In genomic region chr1:19310720-19311502, GRCh38 we compare ENCODE assay signal across 8 cellular contexts. TPM values are rescaled to one million over a fixed set of nuclear protein-coding genes. Genes with fewer than 3 reads are reported as not detected.
DNase-seq lines count a peak whose midpoint lies in the region; ATAC-seq and TF ChIP-seq lines count a peak whose summit lies in the region.

No MANE protein-coding gene starts in this region.

- H3K4me3 Mint-ChIP-seq in CD4-positive, alpha-beta T cell, result peak overlapping the region; percentile 95
- H3K4me3 Mint-ChIP-seq in activated naive CD8-positive, alpha-beta T cell treated with anti-CD3 and anti-CD28 coated beads, Interleukin-2, amount 50 U/mL, for 24 hours, result peak overlapping the region; percentile 83

- H3K27me3 Mint-ChIP-seq in CD4-positive, alpha-beta T cell, result no peaks in the 10 kb centered on the region
- no peaks in the 10 kb centered on the region for H3K27me3 Mint-ChIP-seq in activated naive CD8-positive, alpha-beta T cell treated with anti-CD3 and anti-CD28 coated beads, Interleukin-2, amount 50 U/mL, for 24 hours

- DNase-seq in CD4-positive, alpha-beta T cell, result no peak
- DNase-seq in activated naive CD8-positive, alpha-beta T cell treated with anti-CD3 and anti-CD28 coated beads, Interleukin-2, amount 50 U/mL, for 24 hours, result no peak
- DNase-seq in kidney epithelial cell (ENCODE audit: low read depth) (no peak), AG20443 (ENCODE audit: low spot score) (no peak)
- no peak for DNase-seq in stimulated activated CD4-positive, alpha-beta T cell treated with anti-CD3 and anti-CD28 coated beads, Interleukin-1b, Interleukin-23, amount 100 ng/mL, for 48 hours
- DNase-seq in NK-92 treated with Interleukin-12 subunit alpha and Interleukin-12 subunit beta, amount 100 ng/mL, for 24 hours (lab: John Stamatoyannopoulos, UW), result no peak

- H3K9me3 Mint-ChIP-seq in CD4-positive, alpha-beta T cell, result no peaks in the 10 kb centered on the region
- H3K9me3 Mint-ChIP-seq in activated naive CD8-positive, alpha-beta T cell treated with anti-CD3 and anti-CD28 coated beads, Interleukin-2, amount 50 U/mL, for 24 hours, result no peaks in the 10 kb centered on the region

- H3K4me3 ChIP-seq in HUES6 (ENCODE audit: low read depth, low read length) (peak overlapping the region; percentile 97), kidney epithelial cell (ENCODE audit: low read depth, low read length) (peak overlapping the region; percentile 57), subcutaneous abdominal adipose tissue (ENCODE audit: low read depth in 1 of 5, low read length in 5 of 5) (peak overlapping the region; percentile 73 to 86 (median 82))

- ATAC-seq in CD4-positive, alpha-beta T cell (ENCODE audit: poor library complexity), result no peak
- no peak for ATAC-seq in activated naive CD8-positive, alpha-beta T cell treated with anti-CD3 and anti-CD28 coated beads, Interleukin-2, amount 50 U/mL, for 24 hours

- H3K27ac Mint-ChIP-seq in CD4-positive, alpha-beta T cell, result peak overlapping the region; percentile 55
- peak overlapping the region; percentile 81 for H3K27ac Mint-ChIP-seq in activated naive CD8-positive, alpha-beta T cell treated with anti-CD3 and anti-CD28 coated beads, Interleukin-2, amount 50 U/mL, for 24 hours

- no peak overlapping the region for H3K27ac ChIP-seq in CD4-positive, alpha-beta T cell (ENCODE audit: low read depth, low read length)
- H3K27ac ChIP-seq in HUES6 (ENCODE audit: low read depth, low read length) (no peak overlapping the region), subcutaneous abdominal adipose tissue (ENCODE audit: low read depth, low read length) (no peak overlapping the region)

- H3K36me3 Mint-ChIP-seq in CD4-positive, alpha-beta T cell (ENCODE audit: low read depth), result peaks cover 31% of the 10 kb centered on the region
- peaks cover 8% of the 10 kb centered on the region for H3K36me3 Mint-ChIP-seq in activated naive CD8-positive, alpha-beta T cell treated with anti-CD3 and anti-CD28 coated beads, Interleukin-2, amount 50 U/mL, for 24 hours (ENCODE audit: low read depth)

- no peaks in the 10 kb centered on the region for H3K27me3 ChIP-seq in CD4-positive, alpha-beta T cell (ENCODE audit: control insufficient read depth, insufficient read depth, low read length)
- H3K27me3 ChIP-seq in HUES6 (ENCODE audit: control insufficient read depth, insufficient read depth, low read length) (no peaks in the 10 kb centered on the region), kidney epithelial cell (ENCODE audit: control insufficient read depth, insufficient read depth, low read length) (no peaks in the 10 kb centered on the region), subcutaneous abdominal adipose tissue (ENCODE audit: control insufficient read depth in 5 of 5, insufficient read depth in 4 of 5, low read length in 5 of 5) (no peaks in the 10 kb centered on the region)

- POLR2A ChIA-PET in CD4-positive, alpha-beta T cell (lab: Charles Lee), result no interaction called here

- intact Hi-C loops in CD4-positive, alpha-beta T cell (cut with DNase I, micrococcal nuclease), result loop anchor here in 1 of 2 experiments (2.0 to 5.0 kb wide), 2 partner anchors 56 to 176 kb away; partner anchors contain the start of gene CAPZB

- H3K4me1 ChIP-seq in HUES6 (ENCODE audit: control insufficient read depth, insufficient read depth, low read length), result peaks cover 17% of the 10 kb centered on the region
- peaks cover 13 to 60% (median 54%) of the 10 kb centered on the region in 5 donors for H3K4me1 ChIP-seq in subcutaneous abdominal adipose tissue (ENCODE audit: control insufficient read depth in 5 of 5, insufficient read depth in 5 of 5, low read length in 5 of 5)

- H3K9me3 ChIP-seq in CD4-positive, alpha-beta T cell (ENCODE audit: control insufficient read depth, low read length), result no peaks in the 10 kb centered on the region
- no peaks in the 10 kb centered on the region for H3K9me3 ChIP-seq in HUES6 (ENCODE audit: control insufficient read depth, insufficient read depth, low read depth, low read length)
- H3K9me3 ChIP-seq in subcutaneous abdominal adipose tissue (ENCODE audit: control insufficient read depth in 5 of 5, low read length in 5 of 5), result no peaks in the 10 kb centered on the region

- CTCF ChIA-PET in CD4-positive, alpha-beta T cell (lab: Charles Lee), result no interaction called here

- H3K9ac ChIP-seq in HUES6 (ENCODE audit: low read length) (peak overlapping the region; percentile 94), subcutaneous abdominal adipose tissue (ENCODE audit: low read length in 5 of 5) (peak overlapping the region in 4 of 5 donors; percentile 70 to 89 (median 81))

- H3K36me3 ChIP-seq in HUES6 (ENCODE audit: control insufficient read depth, insufficient read depth, low read length) (peaks cover 31% of the 10 kb centered on the region), kidney epithelial cell (ENCODE audit: control insufficient read depth, insufficient read depth, low read length) (peaks cover 3% of the 10 kb centered on the region), subcutaneous abdominal adipose tissue (ENCODE audit: control insufficient read depth in 5 of 5, insufficient read depth in 5 of 5, low read length in 5 of 5) (peaks cover 4 to 34% (median 26%) of the 10 kb centered on the region in 5 donors)

- H3K4me1 Mint-ChIP-seq in CD4-positive, alpha-beta T cell (ENCODE audit: low read depth), result peaks cover 35% of the 10 kb centered on the region
- H3K4me1 Mint-ChIP-seq in activated naive CD8-positive, alpha-beta T cell treated with anti-CD3 and anti-CD28 coated beads, Interleukin-2, amount 50 U/mL, for 24 hours, result peaks cover 38% of the 10 kb centered on the region

- no peak for TF ChIP-seq CTCF in CD4-positive, alpha-beta T cell (IDR thresholded peaks at IDR 0.05)
- no peak for TF ChIP-seq CTCF in kidney epithelial cell (IDR thresholded peaks at IDR 0.05; ENCODE audit: insufficient read depth, low read length, poor library complexity, severe bottlenecking)

RNA-seq across cellular contexts. Expression of gene AKR7A2, which starts 1.0 kb away (rescaled TPM):
- 10 to 100 TPM; 11.1 to 11.8 TPM for total RNA-seq in CD4-positive, alpha-beta T cell
- total RNA-seq in kidney epithelial cell, result 85.6 and 97.4 TPM in 2 replicates

RNA-seq across cellular contexts. Expression of gene SLC66A1, which starts 1.2 kb away (rescaled TPM):
- 1 to 10 TPM; 2.3 to 3.7 TPM for total RNA-seq in CD4-positive, alpha-beta T cell
- 48.8 and 50.6 TPM in 2 replicates for total RNA-seq in kidney epithelial cell

RNA-seq across cellular contexts. Expression of gene AKR7A3, which starts 22.3 kb away (rescaled TPM):
- total RNA-seq in CD4-positive, alpha-beta T cell, result 1 to 10 TPM in 1 of 2 experiments, under 1 TPM in 1; 0.84 to 1.4 TPM
- total RNA-seq in kidney epithelial cell, result 0.33 and 0.75 TPM in 2 replicates

RNA-seq across cellular contexts. Expression of gene MRTO4, which starts 59.3 kb away (rescaled TPM):
- 10 to 100 TPM; 10.2 to 12.0 TPM for total RNA-seq in CD4-positive, alpha-beta T cell
- 44.4 and 47.4 TPM in 2 replicates for total RNA-seq in kidney epithelial cell

RNA-seq across cellular contexts. Expression of gene EMC1, which starts 59.6 kb away (rescaled TPM):
- total RNA-seq in CD4-positive, alpha-beta T cell, result 10 to 100 TPM; 21.9 to 22.2 TPM
- total RNA-seq in kidney epithelial cell, result 64.5 and 79.1 TPM in 2 replicates

Comparison
In these comparisons a context has a peak if more than half of its experiments do, and no peak if none do; other contexts are left out.
1. RNA of gene SLC66A1, which starts 1.2 kb away (total RNA-seq): 48.8 to 50.6 TPM in kidney epithelial cell; 2.3 to 3.7 TPM in CD4-positive, alpha-beta T cell; every median in the first group is over 10 times any median in the second.
2. Peak in every context shown above with its lines, with median percentiles within 50 percentile points of each other: H3K4me3 ChIP-seq.